15 cellular contexts compared by ENCODE assay signal in genomic region chr22:50483106-50483505, GRCh38. TPM values are rescaled to one million over a fixed set of nuclear protein-coding genes. Genes with fewer than 3 reads are reported as not detected.
DNase-seq lines count a peak whose midpoint lies in the region; ATAC-seq and TF ChIP-seq lines count a peak whose summit lies in the region.
"Had no signal": no experiment of that assay in that cellular context is flagged by ENCODE, and none has a peak within 500 bp of the region (broad histone marks: within the 10 kb centered on the region; RNA-seq: fewer than 3 reads in every experiment).

No MANE protein-coding gene starts in this region.

- no peak overlapping the region for H2AFZ ChIP-seq in PC-9

- DNase-seq in activated CD4-positive, alpha-beta T cell treated with anti-CD3 and anti-CD28 coated beads, Interleukin-2, amount 10 ng/mL, durations not matched to agents 24 days and 14 days: no peak
- no peak for DNase-seq in activated CD4-positive, alpha-beta T cell treated with anti-CD3 and anti-CD28 coated beads, Interleukin-2, amount 50 U/mL, for 1 hour
- DNase-seq in PC-9 (no peak), memory B cell (ENCODE audit: low spot score in 2 of 2) (no peak), islet precursor cell (no peak)
- DNase-seq: activated CD4-positive, CD25-positive, alpha-beta regulatory T cell treated with anti-CD3 and anti-CD28 coated beads, Interleukin-2, amount 50 U/mL, for 72 hours; activated effector memory CD4-positive, alpha-beta T cell treated with Interleukin-2 at 50 U/mL for 16 hours; DMS53; endodermal cell; kidney glomerular epithelial cell; NCI-H1105 treated with DMSO at 0.1 percent for 48 hours had no signal

- peaks cover 7% of the 10 kb centered on the region for H3K4me1 Mint-ChIP-seq in activated CD4-positive, alpha-beta T cell treated with anti-CD3 and anti-CD28 coated beads, Interleukin-2, amount 10 ng/mL, durations not matched to agents 24 days and 14 days
- peaks cover 13% of the 10 kb centered on the region for H3K4me1 Mint-ChIP-seq in memory B cell

- peak overlapping the region; percentile 35 for H3K4me3 Mint-ChIP-seq in activated CD4-positive, alpha-beta T cell treated with anti-CD3 and anti-CD28 coated beads, Interleukin-2, amount 10 ng/mL, durations not matched to agents 24 days and 14 days
- H3K4me3 Mint-ChIP-seq in memory B cell: peak overlapping the region; percentile 50
- H3K4me3 Mint-ChIP-seq: endodermal cell had no signal

- H3K36me3 Mint-ChIP-seq in activated CD4-positive, alpha-beta T cell treated with anti-CD3 and anti-CD28 coated beads, Interleukin-2, amount 10 ng/mL, durations not matched to agents 24 days and 14 days (ENCODE audit: low read depth): no peaks in the 10 kb centered on the region
- H3K36me3 Mint-ChIP-seq in memory B cell: no peaks in the 10 kb centered on the region

- peaks cover 19% of the 10 kb centered on the region for H3K27me3 Mint-ChIP-seq in activated CD4-positive, alpha-beta T cell treated with anti-CD3 and anti-CD28 coated beads, Interleukin-2, amount 10 ng/mL, durations not matched to agents 24 days and 14 days
- peaks cover 2% of the 10 kb centered on the region for H3K27me3 Mint-ChIP-seq in memory B cell

- peaks cover 17% of the 10 kb centered on the region; the same call in 1 of the 2 replicates for H3K4me1 ChIP-seq in PC-9 (replicated peaks; ENCODE audit: insufficient read depth)
- H3K4me1 ChIP-seq: prostate gland had no signal

- peaks cover 29% of the 10 kb centered on the region for H3F3A ChIP-seq in PC-9 (ENCODE audit: insufficient read depth, low read depth)

- no TSS peak for BruUV-seq in PC-9 (replicated peaks; lab: Mats Ljungman, UMichigan)

- TF ChIP-seq CTCF in PC-9 (conservative IDR thresholded peaks at IDR 0.05): no peak

- H3K27me3 ChIP-seq in PC-9 (ENCODE audit: insufficient read depth, low read depth): no peaks in the 10 kb centered on the region

- CTCF ChIA-PET in PC-9 (lab: Charles Lee): no interaction called here

- POLR2A ChIA-PET in PC-9 (lab: Charles Lee; ENCODE audit: unreplicated experiment): no interaction called here

- no peaks in the 10 kb centered on the region for H3K79me2 ChIP-seq in PC-9 (ENCODE audit: low read depth)

- peaks cover 9% of the 10 kb centered on the region for H4K20me1 ChIP-seq in PC-9 (ENCODE audit: insufficient read depth)

- no peaks in the 10 kb centered on the region for H3K9me3 Mint-ChIP-seq in activated CD4-positive, alpha-beta T cell treated with anti-CD3 and anti-CD28 coated beads, Interleukin-2, amount 10 ng/mL, durations not matched to agents 24 days and 14 days
- H3K9me3 Mint-ChIP-seq in memory B cell: no peaks in the 10 kb centered on the region
- H3K9me3 Mint-ChIP-seq: endodermal cell had no signal

- no peaks in the 10 kb centered on the region for H3K9me2 ChIP-seq in PC-9 (ENCODE audit: insufficient read depth)

- H3K27ac ChIP-seq in PC-9: no peak overlapping the region
- H3K27ac ChIP-seq: cardiac muscle cell, prostate gland had no signal

- ATAC-seq in memory B cell (ENCODE audit: low read depth): no peak
- ATAC-seq in GM21447 (IDR thresholded peaks at IDR 0.05; ENCODE audit: unreplicated experiment): no peak

- H3K36me3 ChIP-seq in PC-9 (ENCODE audit: low read depth): peaks cover 7% of the 10 kb centered on the region
- H3K36me3 ChIP-seq: cardiac muscle cell, prostate gland had no signal

- peak overlapping the region; percentile 87; the same call in 1 of the 2 replicates for H3K4me3 ChIP-seq in PC-9
- H3K4me3 ChIP-seq: cardiac muscle cell had no signal

- intact Hi-C loops in activated CD4-positive, alpha-beta T cell treated with anti-CD3 and anti-CD28 coated beads, Interleukin-2, amount 10 ng/mL, durations not matched to agents 24 days and 14 days (cut with micrococcal nuclease): no loop called here
- intact Hi-C loops in PC-9 (cut with micrococcal nuclease; ENCODE audit: unreplicated experiment): no loop called here

- H3K4me2 ChIP-seq in PC-9: peak overlapping the region; percentile 96

- H3K27ac Mint-ChIP-seq in activated CD4-positive, alpha-beta T cell treated with anti-CD3 and anti-CD28 coated beads, Interleukin-2, amount 10 ng/mL, durations not matched to agents 24 days and 14 days: no peak overlapping the region
- H3K27ac Mint-ChIP-seq in memory B cell: no peak overlapping the region
- H3K27ac Mint-ChIP-seq: endodermal cell had no signal

- no peaks in the 10 kb centered on the region for H3K9me3 ChIP-seq in PC-9 (ENCODE audit: insufficient read depth, low read depth)
- H3K9me3 ChIP-seq: prostate gland had no signal

RNA-seq across cellular contexts. Expression of gene ADM2, which starts 1.8 kb away (rescaled TPM):
- 3.0 and 3.2 TPM in 2 replicates for total RNA-seq in activated CD4-positive, alpha-beta T cell treated with anti-CD3 and anti-CD28 coated beads, Interleukin-2, amount 10 ng/mL, durations not matched to agents 24 days and 14 days
- 7.2 and 10.5 TPM in 2 replicates for total RNA-seq in PC-9 (2021)

RNA-seq across cellular contexts. Expression of gene MIOX, which starts 3.6 kb away (rescaled TPM):
- 0.21 and 0.40 TPM in 2 replicates for total RNA-seq in activated CD4-positive, alpha-beta T cell treated with anti-CD3 and anti-CD28 coated beads, Interleukin-2, amount 10 ng/mL, durations not matched to agents 24 days and 14 days
- 1.4 and 1.5 TPM in 2 replicates for total RNA-seq in PC-9 (2021)
- total RNA-seq: cardiac muscle cell, endodermal cell, prostate gland, urinary bladder had no signal

RNA-seq across cellular contexts. Expression of gene SBF1, which starts 8.3 kb away (rescaled TPM):
- 108 and 115 TPM in 2 replicates for total RNA-seq in activated CD4-positive, alpha-beta T cell treated with anti-CD3 and anti-CD28 coated beads, Interleukin-2, amount 10 ng/mL, durations not matched to agents 24 days and 14 days
- total RNA-seq in PC-9 (2021): 85.2 and 104 TPM in 2 replicates

RNA-seq across cellular contexts. Expression of gene LMF2, which starts 24.4 kb away (rescaled TPM):
- total RNA-seq in activated CD4-positive, alpha-beta T cell treated with anti-CD3 and anti-CD28 coated beads, Interleukin-2, amount 10 ng/mL, durations not matched to agents 24 days and 14 days: 78.4 and 79.2 TPM in 2 replicates
- total RNA-seq in PC-9 (2021): 37.3 and 52.2 TPM in 2 replicates

RNA-seq across cellular contexts. Expression of gene NCAPH2, which starts 24.9 kb away (rescaled TPM):
- 131 and 133 TPM in 2 replicates for total RNA-seq in activated CD4-positive, alpha-beta T cell treated with anti-CD3 and anti-CD28 coated beads, Interleukin-2, amount 10 ng/mL, durations not matched to agents 24 days and 14 days
- 58.8 and 62.9 TPM in 2 replicates for total RNA-seq in PC-9 (2021)
